ENCODE assay signal across 18 cellular contexts in the genomic region with DNA sequence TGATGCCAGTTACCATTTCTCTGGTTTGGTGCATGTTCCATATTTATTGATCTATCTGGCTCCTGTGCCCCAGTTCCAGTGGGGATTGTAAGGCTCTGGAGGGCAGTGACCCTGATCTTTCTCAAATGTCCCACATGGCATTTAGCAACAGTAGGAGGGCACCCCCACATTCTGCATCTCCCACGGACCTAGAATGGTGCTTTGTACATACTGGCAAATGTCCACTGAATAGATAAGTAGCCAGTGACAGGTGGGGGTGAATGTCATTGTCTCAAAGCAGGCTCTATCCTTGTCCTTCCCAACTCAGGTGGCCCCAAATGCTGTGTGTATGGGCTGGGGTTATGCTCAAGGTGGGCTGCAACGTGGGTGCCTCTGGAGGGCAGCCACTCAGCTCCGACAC.
A peak's percentile ranks its signal among the peaks of the same experiment; 100 is the strongest.
DNase-seq lines count a peak whose midpoint lies in the region; ATAC-seq and TF ChIP-seq lines count a peak whose summit lies in the region.
"Had no signal": no experiment of that assay in that cellular context is flagged by ENCODE, and none has a peak within 500 bp of the region (broad histone marks: within the 10 kb centered on the region; RNA-seq: fewer than 3 reads in every experiment).

No MANE protein-coding gene starts in this region.

- H3K4me3 ChIP-seq in heart left ventricle: no peak overlapping the region
- no peak overlapping the region for H3K4me3 ChIP-seq in esophagus squamous epithelium
- no peak overlapping the region for H3K4me3 ChIP-seq in suprapubic skin

- no peak for TF ChIP-seq POLR2A in heart left ventricle (IDR thresholded peaks at IDR 0.05)
- no peak for TF ChIP-seq POLR2A in esophagus squamous epithelium (IDR thresholded peaks at IDR 0.05)
- no peak for TF ChIP-seq POLR2A in suprapubic skin (IDR thresholded peaks at IDR 0.05)

- peaks cover 0 to 26% (median 0%) of the 10 kb centered on the region in 9 donors for H3K27me3 ChIP-seq in heart left ventricle
- H3K27me3 ChIP-seq in esophagus squamous epithelium: peaks cover 0 to 27% (median 3%) of the 10 kb centered on the region in 4 donors
- H3K27me3 ChIP-seq in suprapubic skin: no peaks in the 10 kb centered on the region

- H3K9me3 ChIP-seq in heart left ventricle: no peaks in the 10 kb centered on the region
- no peaks in the 10 kb centered on the region for H3K9me3 ChIP-seq in esophagus squamous epithelium
- H3K9me3 ChIP-seq in suprapubic skin: no peaks in the 10 kb centered on the region
- H3K9me3 ChIP-seq: Caco-2 had no signal

- peak overlapping the region in 1 of 12 donors; percentile 61 for H3K27ac ChIP-seq in heart left ventricle
- peak overlapping the region; percentile 82 to 92 (median 87) for H3K27ac ChIP-seq in esophagus squamous epithelium
- H3K27ac ChIP-seq in suprapubic skin: peak overlapping the region; percentile 79
- H3K27ac ChIP-seq: HL-60 had no signal

- ATAC-seq in left cardiac atrium (no peak), heart left ventricle (no peak), HG03039 (IDR thresholded peaks at IDR 0.05; ENCODE audit: unreplicated experiment) (no peak)
- ATAC-seq: Right ventricle myocardium inferior had no signal

- H3K36me3 ChIP-seq in heart left ventricle (no peaks in the 10 kb centered on the region), esophagus squamous epithelium (no peaks in the 10 kb centered on the region), suprapubic skin (no peaks in the 10 kb centered on the region)

- intact Hi-C loops in left cardiac atrium (cut with DNase I): loop anchor here in 1 of 2 donors (5.0 kb wide), 1 partner anchor 33 kb away; no protein-coding TSS in a partner anchor
- intact Hi-C loops in heart left ventricle (cut with DNase I): loop anchor here in 4 of 10 donors (2.0 to 5.0 kb wide), 2 partner anchors 33 to 34 kb away; no protein-coding TSS in a partner anchor
- intact Hi-C loops in esophagus squamous epithelium (cut with DNase I): no loop called here

- TF ChIP-seq EP300 in suprapubic skin (IDR thresholded peaks at IDR 0.05): no peak

- in situ Hi-C loops in GM13976 (cut with MboI; ENCODE audit: low sequenced_read_pairs, unreplicated experiment): no loop called here

- 80 to 90% (median 85%) methylated on average over 3 of the region's 3 CpGs for WGBS in heart left ventricle, 4 donors
- WGBS in esophagus squamous epithelium, 2 donors: 71 to 87% methylated on average over 3 of the region's 3 CpGs
- 80% methylated on average over 3 of the region's 3 CpGs for WGBS in suprapubic skin

- TF ChIP-seq CTCF in heart left ventricle (IDR thresholded peaks at IDR 0.05): no peak
- TF ChIP-seq CTCF in esophagus squamous epithelium (IDR thresholded peaks at IDR 0.05): no peak
- TF ChIP-seq CTCF in suprapubic skin (IDR thresholded peaks at IDR 0.05): no peak
- TF ChIP-seq CTCF in GM13976 (IDR thresholded peaks at IDR 0.05; ENCODE audit: borderline replicate concordance, control extremely low read depth, extremely low read depth, insufficient read depth, missing control alignments): no peak

- peak; percentile 4 for DNase-seq in left cardiac atrium
- DNase-seq in heart left ventricle: no peak
- DNase-seq in esophagus squamous epithelium (lab: John Stamatoyannopoulos, UW): no peak
- peak in 1 of 2 donors; percentile 36 for DNase-seq in suprapubic skin (ENCODE audit: low spot score in 2 of 2)
- DNase-seq in epidermal melanocyte (ENCODE audit: insufficient read length, low spot score): no peak
- DNase-seq in GM13976 (ENCODE audit: low spot score): no peak
- no peak for DNase-seq in NCI-H524 (lab: John Stamatoyannopoulos, UW)
- DNase-seq: Caco-2, DMS79, GOT3, HFFc6, NCI-H1048, NCI-H2107, NCI-H226, NCI-H526 treated with DMSO at 0.1 percent for 48 hours had no signal

- H3K4me1 ChIP-seq in heart left ventricle (peaks cover 0 to 51% (median 26%) of the 10 kb centered on the region in 12 donors), esophagus squamous epithelium (peaks cover 30 to 80% (median 32%) of the 10 kb centered on the region in 3 donors), suprapubic skin (peaks cover 53% of the 10 kb centered on the region)
- H3K4me1 ChIP-seq: Caco-2 had no signal
